In genomic region chr14:54172562-54172961, GRCh38 we compare ENCODE assay signal across 2 cellular contexts.
TF ChIP-seq lines count a peak whose summit lies in the region.

No MANE protein-coding gene starts in this region.

TF ChIP-seq in IMR-90, 13 proteins besides CTCF, POLR2A, EP300 and RAD21:
- TF ChIP-seq CEBPB (IDR thresholded peaks at IDR 0.05; ENCODE audit: low read depth, low read length) (peak; percentile 80), USF2 (IDR thresholded peaks at IDR 0.05; ENCODE audit: low read depth, low read length) (no peak)

TF ChIP-seq in H1, 55 proteins besides CTCF, POLR2A, EP300 and RAD21:
- TF ChIP-seq CEBPB (IDR thresholded peaks at IDR 0.05; ENCODE audit: low read depth, low read length) (peak; percentile 14; the same call in 1 of the 2 replicates), SP2 (IDR thresholded peaks at IDR 0.05; ENCODE audit: low read length) (no peak), RXRA (IDR thresholded peaks at IDR 0.05; ENCODE audit: insufficient read depth, low read depth, low read length) (no peak), FOSL1 (IDR thresholded peaks at IDR 0.05; ENCODE audit: insufficient read depth, low read depth, low read length) (no peak), CREB1 (IDR thresholded peaks at IDR 0.05) (no peak), GABPA (IDR thresholded peaks at IDR 0.05; ENCODE audit: borderline replicate concordance, insufficient read depth, low read length) (no peak), POU5F1 (IDR thresholded peaks at IDR 0.05; ENCODE audit: low read depth, low read length) (no peak), PHF8 (conservative IDR thresholded peaks at IDR 0.05; ENCODE audit: low read depth, low read length) (no peak), SUZ12 (IDR thresholded peaks at IDR 0.05; ENCODE audit: low read length) (no peak)
